In the genomic region with DNA sequence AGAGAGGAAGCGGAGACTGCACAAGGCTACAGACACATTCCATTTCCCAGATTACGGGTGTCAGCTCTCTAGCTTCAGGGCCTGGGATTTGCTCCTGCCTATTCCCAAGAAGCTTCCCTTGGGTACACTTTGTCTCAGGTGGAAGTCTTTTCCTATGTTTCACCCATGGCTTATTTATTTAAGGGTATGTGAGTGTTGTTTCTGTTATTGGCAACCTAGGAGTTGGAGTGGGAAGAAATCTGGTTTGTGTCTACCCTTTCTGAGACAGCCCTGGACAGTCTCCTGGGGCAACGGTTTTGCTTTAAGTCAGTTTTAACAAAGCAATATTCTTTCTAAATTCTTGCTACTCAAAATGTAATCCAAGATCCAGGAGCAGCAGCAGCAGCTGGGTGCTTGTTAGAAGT, we compare ENCODE assay signal across 19 cellular contexts.
DNase-seq lines count a peak whose midpoint lies in the region; ATAC-seq and TF ChIP-seq lines count a peak whose summit lies in the region.
"Had no signal": no experiment of that assay in that cellular context is flagged by ENCODE, and none has a peak within 500 bp of the region (broad histone marks: within the 10 kb centered on the region; RNA-seq: fewer than 3 reads in every experiment).

No MANE protein-coding gene starts in this region.

- no peaks in the 10 kb centered on the region for H3K27me3 Mint-ChIP-seq in activated CD8-positive, alpha-beta T cell treated with anti-CD3 and anti-CD28 coated beads, Interleukin-2, amount 10 ng/mL, durations not matched to agents 7 days and 5 days (ENCODE audit: low read depth)
- H3K27me3 Mint-ChIP-seq in activated CD8-positive, alpha-beta T cell treated with anti-CD3 and anti-CD28 coated beads for 36 hours: no peaks in the 10 kb centered on the region
- H3K27me3 Mint-ChIP-seq in activated naive CD8-positive, alpha-beta T cell treated with anti-CD3 and anti-CD28 coated beads, Interleukin-2, amount 50 U/mL, for 24 hours: no peaks in the 10 kb centered on the region

- H3K36me3 ChIP-seq in muscle layer of duodenum (ENCODE audit: control insufficient read depth in 1 of 2, insufficient read depth in 2 of 2, low read length in 2 of 2) (peaks cover 0 to 21% of the 10 kb centered on the region in 2 donors), upper lobe of right lung (peaks cover 23% of the 10 kb centered on the region)

- H3K27ac Mint-ChIP-seq in activated CD8-positive, alpha-beta T cell treated with anti-CD3 and anti-CD28 coated beads, Interleukin-2, amount 10 ng/mL, durations not matched to agents 7 days and 5 days: peak overlapping the region; percentile 55
- H3K27ac Mint-ChIP-seq in activated CD8-positive, alpha-beta T cell treated with anti-CD3 and anti-CD28 coated beads for 36 hours: no peak overlapping the region
- no peak overlapping the region for H3K27ac Mint-ChIP-seq in activated naive CD8-positive, alpha-beta T cell treated with anti-CD3 and anti-CD28 coated beads, Interleukin-2, amount 50 U/mL, for 24 hours
- H3K27ac Mint-ChIP-seq: activated naive CD4-positive, alpha-beta T cell treated with anti-CD3 and anti-CD28 coated beads for 36 hours; CD14-positive monocyte had no signal

- H3K27me3 ChIP-seq in muscle layer of duodenum (ENCODE audit: low read depth, low read length): no peaks in the 10 kb centered on the region
- no peaks in the 10 kb centered on the region for H3K27me3 ChIP-seq in upper lobe of right lung
- H3K27me3 ChIP-seq: body of pancreas had no signal

- no peak for TF ChIP-seq CTCF in activated CD8-positive, alpha-beta T cell treated with anti-CD3 and anti-CD28 coated beads for 36 hours (IDR thresholded peaks at IDR 0.05)
- no peak for TF ChIP-seq CTCF in upper lobe of right lung (IDR thresholded peaks at IDR 0.05)

- no peak for ATAC-seq in activated CD8-positive, alpha-beta T cell treated with anti-CD3 and anti-CD28 coated beads, Interleukin-2, amount 10 ng/mL, durations not matched to agents 7 days and 5 days
- ATAC-seq in activated CD8-positive, alpha-beta T cell treated with anti-CD3 and anti-CD28 coated beads for 36 hours: no peak
- ATAC-seq in upper lobe of right lung (peak; percentile 4), HG02642 (IDR thresholded peaks at IDR 0.05; ENCODE audit: poor library complexity, unreplicated experiment) (no peak)
- ATAC-seq in activated naive CD8-positive, alpha-beta T cell treated with anti-CD3 and anti-CD28 coated beads, Interleukin-2, amount 50 U/mL, for 24 hours: no peak
- ATAC-seq: body of pancreas, esophagus mucosa, K562 had no signal

- H3K4me1 ChIP-seq in muscle layer of duodenum (ENCODE audit: control insufficient read depth in 1 of 2, insufficient read depth in 2 of 2, low read length in 2 of 2) (peaks cover 13 to 41% of the 10 kb centered on the region in 2 donors), upper lobe of right lung (peaks cover 20% of the 10 kb centered on the region)

- CTCF ChIA-PET in activated CD8-positive, alpha-beta T cell treated with anti-CD3 and anti-CD28 coated beads, Interleukin-2, amount 10 ng/mL, durations not matched to agents 7 days and 5 days (lab: Charles Lee): interaction anchor here (0.9 to 6.3 kb wide), 32 partner anchors 11 to 193 kb away, joined by 3 to 96 read pairs (median 8); no protein-coding TSS in a partner anchor
- CTCF ChIA-PET in activated CD8-positive, alpha-beta T cell treated with anti-CD3 and anti-CD28 coated beads for 36 hours (lab: Charles Lee): interaction anchor here (0.8 to 6.5 kb wide), 26 partner anchors 8 to 191 kb away, joined by 3 to 51 read pairs (median 6); a partner anchor contains a TSS

- POLR2A ChIA-PET in activated CD8-positive, alpha-beta T cell treated with anti-CD3 and anti-CD28 coated beads, Interleukin-2, amount 10 ng/mL, durations not matched to agents 7 days and 5 days (lab: Charles Lee): interaction anchor here (0.9 to 2.6 kb wide), 3 partner anchors 13 to 186 kb away, joined by 3 to 21 read pairs (median 4); no protein-coding TSS in a partner anchor
- POLR2A ChIA-PET in activated CD8-positive, alpha-beta T cell treated with anti-CD3 and anti-CD28 coated beads for 36 hours (lab: Charles Lee): interaction anchor here (1.2 to 4.9 kb wide), 3 partner anchors 13 to 167 kb away, joined by 4 to 39 read pairs (median 5); no protein-coding TSS in a partner anchor

- peaks cover 34% of the 10 kb centered on the region for H3K36me3 Mint-ChIP-seq in activated CD8-positive, alpha-beta T cell treated with anti-CD3 and anti-CD28 coated beads, Interleukin-2, amount 10 ng/mL, durations not matched to agents 7 days and 5 days (ENCODE audit: low read depth)
- peaks cover 44% of the 10 kb centered on the region for H3K36me3 Mint-ChIP-seq in activated CD8-positive, alpha-beta T cell treated with anti-CD3 and anti-CD28 coated beads for 36 hours (ENCODE audit: low read depth)
- peaks cover 52% of the 10 kb centered on the region for H3K36me3 Mint-ChIP-seq in activated naive CD8-positive, alpha-beta T cell treated with anti-CD3 and anti-CD28 coated beads, Interleukin-2, amount 50 U/mL, for 24 hours (ENCODE audit: low read depth)

- no peak for DNase-seq in activated CD8-positive, alpha-beta T cell treated with anti-CD3 and anti-CD28 coated beads, Interleukin-2, amount 10 ng/mL, durations not matched to agents 7 days and 5 days
- DNase-seq in activated CD8-positive, alpha-beta T cell treated with anti-CD3 and anti-CD28 coated beads for 36 hours: no peak
- peak; percentile 19 for DNase-seq in fibroblast of peridontal ligament (ENCODE audit: extremely low read depth)
- no peak for DNase-seq in upper lobe of right lung
- DNase-seq in activated naive CD8-positive, alpha-beta T cell treated with anti-CD3 and anti-CD28 coated beads, Interleukin-2, amount 50 U/mL, for 24 hours: no peak
- DNase-seq in cerebellar cortex (ENCODE audit: low spot score): no peak
- DNase-seq: activated CD4-positive, CD25-positive, alpha-beta regulatory T cell treated with anti-CD3 and anti-CD28 coated beads, Interleukin-2, amount 50 U/mL, for 72 hours; activated naive CD4-positive, alpha-beta T cell treated with anti-CD3 and anti-CD28 coated beads for 36 hours; body of pancreas; DMS53; GOT3; NCI-H2029; NCI-H510A treated with DMSO at 0.1 percent for 48 hours; T1000 had no signal

- H3K27ac ChIP-seq in muscle layer of duodenum (ENCODE audit: low read length): peak overlapping the region; percentile 81
- peak overlapping the region; percentile 8 for H3K27ac ChIP-seq in upper lobe of right lung
- H3K27ac ChIP-seq: body of pancreas had no signal

- H3K9me3 ChIP-seq in muscle layer of duodenum (ENCODE audit: control insufficient read depth in 1 of 2, low read length in 2 of 2) (no peaks in the 10 kb centered on the region), upper lobe of right lung (no peaks in the 10 kb centered on the region)
- H3K9me3 ChIP-seq: body of pancreas had no signal

- H3K4me3 Mint-ChIP-seq in activated CD8-positive, alpha-beta T cell treated with anti-CD3 and anti-CD28 coated beads, Interleukin-2, amount 10 ng/mL, durations not matched to agents 7 days and 5 days: no peak overlapping the region
- no peak overlapping the region for H3K4me3 Mint-ChIP-seq in activated CD8-positive, alpha-beta T cell treated with anti-CD3 and anti-CD28 coated beads for 36 hours
- no peak overlapping the region for H3K4me3 Mint-ChIP-seq in activated naive CD8-positive, alpha-beta T cell treated with anti-CD3 and anti-CD28 coated beads, Interleukin-2, amount 50 U/mL, for 24 hours
- H3K4me3 Mint-ChIP-seq: activated naive CD4-positive, alpha-beta T cell treated with anti-CD3 and anti-CD28 coated beads for 36 hours; CD14-positive monocyte had no signal

- intact Hi-C loops in activated CD8-positive, alpha-beta T cell treated with anti-CD3 and anti-CD28 coated beads for 36 hours (cut with micrococcal nuclease): loop anchor here (5.0 kb wide), 4 partner anchors 40 to 190 kb away; no protein-coding TSS in a partner anchor
- intact Hi-C loops in upper lobe of right lung (cut with DNase I): no loop called here

- H3K4me1 Mint-ChIP-seq in activated CD8-positive, alpha-beta T cell treated with anti-CD3 and anti-CD28 coated beads, Interleukin-2, amount 10 ng/mL, durations not matched to agents 7 days and 5 days (ENCODE audit: low read depth): peaks cover 45% of the 10 kb centered on the region
- peaks cover 37% of the 10 kb centered on the region for H3K4me1 Mint-ChIP-seq in activated CD8-positive, alpha-beta T cell treated with anti-CD3 and anti-CD28 coated beads for 36 hours (ENCODE audit: low read depth)
- peaks cover 46% of the 10 kb centered on the region for H3K4me1 Mint-ChIP-seq in activated naive CD8-positive, alpha-beta T cell treated with anti-CD3 and anti-CD28 coated beads, Interleukin-2, amount 50 U/mL, for 24 hours

- H3K4me3 ChIP-seq in muscle layer of duodenum (ENCODE audit: low read depth in 1 of 2, low read length in 2 of 2): no peak overlapping the region
- no peak overlapping the region for H3K4me3 ChIP-seq in upper lobe of right lung
- H3K4me3 ChIP-seq: body of pancreas, K562 had no signal

- H3K9me3 Mint-ChIP-seq in activated CD8-positive, alpha-beta T cell treated with anti-CD3 and anti-CD28 coated beads, Interleukin-2, amount 10 ng/mL, durations not matched to agents 7 days and 5 days (ENCODE audit: insufficient read depth): no peaks in the 10 kb centered on the region
- peaks cover 3% of the 10 kb centered on the region for H3K9me3 Mint-ChIP-seq in activated CD8-positive, alpha-beta T cell treated with anti-CD3 and anti-CD28 coated beads for 36 hours
- H3K9me3 Mint-ChIP-seq in activated naive CD8-positive, alpha-beta T cell treated with anti-CD3 and anti-CD28 coated beads, Interleukin-2, amount 50 U/mL, for 24 hours: no peaks in the 10 kb centered on the region
- H3K9me3 Mint-ChIP-seq: activated naive CD4-positive, alpha-beta T cell treated with anti-CD3 and anti-CD28 coated beads for 36 hours had no signal
